ENCODE assay signal across 1 cellular context in the genomic region with DNA sequence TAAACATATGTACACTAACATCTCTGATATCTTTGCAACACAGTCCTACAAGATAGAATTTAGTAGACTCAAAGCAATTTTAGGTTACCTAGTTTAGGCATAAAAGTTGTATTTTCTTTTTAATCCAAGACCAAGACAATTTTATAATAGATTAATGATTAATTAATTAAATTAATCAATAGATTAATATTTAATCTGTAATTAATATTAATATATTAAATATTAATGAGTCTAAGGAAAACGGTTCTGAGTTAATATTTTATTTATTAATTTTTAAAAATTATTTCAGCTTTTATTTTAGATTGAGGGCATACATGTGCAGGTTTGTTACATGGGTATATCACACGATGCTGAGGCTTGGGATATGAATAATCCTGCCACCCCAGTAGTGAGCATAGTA.
TF ChIP-seq lines count a peak whose summit lies in the region.

No MANE protein-coding gene starts in this region.

TF ChIP-seq in K562, 482 proteins besides CTCF, POLR2A, EP300 and RAD21 (continued from another document):
- TF ChIP-seq, protein P1, sequence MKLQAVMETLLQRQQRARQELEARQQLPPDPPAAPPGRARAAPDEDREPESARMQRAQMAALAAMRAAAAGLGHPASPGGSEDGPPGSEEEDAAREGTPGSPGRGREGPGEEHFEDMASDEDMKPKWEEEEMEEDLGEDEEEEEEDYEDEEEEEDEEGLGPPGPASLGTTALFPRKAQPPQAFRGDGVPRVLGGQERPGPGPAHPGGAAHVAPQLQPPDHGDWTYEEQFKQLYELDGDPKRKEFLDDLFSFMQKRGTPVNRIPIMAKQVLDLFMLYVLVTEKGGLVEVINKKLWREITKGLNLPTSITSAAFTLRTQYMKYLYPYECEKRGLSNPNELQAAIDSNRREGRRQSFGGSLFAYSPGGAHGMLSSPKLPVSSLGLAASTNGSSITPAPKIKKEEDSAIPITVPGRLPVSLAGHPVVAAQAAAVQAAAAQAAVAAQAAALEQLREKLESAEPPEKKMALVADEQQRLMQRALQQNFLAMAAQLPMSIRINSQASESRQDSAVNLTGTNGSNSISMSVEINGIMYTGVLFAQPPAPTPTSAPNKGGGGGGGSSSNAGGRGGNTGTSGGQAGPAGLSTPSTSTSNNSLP (IDR thresholded peaks at IDR 0.05; ENCODE audit: borderline replicate concordance, low read depth, low read length), result no peak
- peak; percentile 46 for TF ChIP-seq DACH1 (IDR thresholded peaks at IDR 0.05; ENCODE audit: partially characterized antibody)
